In the genomic region with DNA sequence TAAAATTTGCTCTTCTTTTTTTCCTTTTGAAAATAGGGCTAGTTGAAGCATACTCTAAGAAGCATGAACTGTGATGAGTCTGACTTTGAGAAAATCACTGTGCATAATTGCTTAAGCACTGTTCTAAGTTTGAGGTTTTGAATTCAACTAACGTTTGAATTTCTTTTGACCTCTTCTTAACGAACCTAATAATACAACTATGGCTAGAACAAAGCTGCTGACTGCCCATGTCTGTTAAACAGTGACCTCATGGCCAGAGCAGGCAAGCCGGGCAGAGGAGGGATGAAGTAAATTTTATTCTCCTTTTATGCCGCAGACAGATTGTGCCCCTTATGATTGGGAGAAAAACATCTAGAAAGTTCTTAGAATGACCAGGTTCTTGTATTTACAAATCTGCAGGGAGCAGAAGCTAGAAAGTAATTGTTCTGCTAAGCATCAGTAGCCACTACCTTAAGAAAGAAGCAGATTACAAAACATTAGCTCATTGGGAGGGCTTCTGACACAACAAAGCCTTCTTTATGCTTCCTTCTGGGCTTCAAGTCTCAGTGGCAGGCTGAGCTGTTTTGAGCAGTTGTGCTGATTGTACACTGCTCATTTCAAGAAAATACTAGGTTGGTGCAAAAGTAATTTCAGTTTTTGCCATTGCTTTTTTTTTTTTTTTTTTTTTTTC, we compare ENCODE assay signal across 18 cellular contexts.
DNase-seq lines count a peak whose midpoint lies in the region; ATAC-seq and TF ChIP-seq lines count a peak whose summit lies in the region.
"Had no signal": no experiment of that assay in that cellular context is flagged by ENCODE, and none has a peak within 500 bp of the region (broad histone marks: within the 10 kb centered on the region; RNA-seq: fewer than 3 reads in every experiment).

No MANE protein-coding gene starts in this region.

- peak overlapping the region; percentile 62 to 78 for H3K27ac ChIP-seq in thoracic aorta
- H3K27ac ChIP-seq: gastrocnemius medialis, HL-60, right lobe of liver, SK-N-MC had no signal

- no peaks in the 10 kb centered on the region for H3K27me3 ChIP-seq in thoracic aorta (replicated peaks; ENCODE audit: insufficient read depth)
- H3K27me3 ChIP-seq: gastrocnemius medialis, right lobe of liver had no signal

- no peaks in the 10 kb centered on the region for H3K9me3 ChIP-seq in thoracic aorta
- H3K9me3 ChIP-seq: gastrocnemius medialis, right lobe of liver had no signal

- H3K27me3 Mint-ChIP-seq in chondrocyte (ENCODE audit: low read depth) = no peaks in the 10 kb centered on the region

- peaks cover 25% of the 10 kb centered on the region for H3K4me1 Mint-ChIP-seq in chondrocyte (ENCODE audit: low read depth)

- H3K4me1 ChIP-seq in thoracic aorta (ENCODE audit: control insufficient read depth in 1 of 2, low read depth in 2 of 2) = peaks cover 11 to 59% of the 10 kb centered on the region in 2 donors
- H3K4me1 ChIP-seq: gastrocnemius medialis, right lobe of liver had no signal

- peaks cover 13% of the 10 kb centered on the region for H3K36me3 ChIP-seq in thoracic aorta
- H3K36me3 ChIP-seq: gastrocnemius medialis, right lobe of liver had no signal

- no peaks in the 10 kb centered on the region for H3K9me3 Mint-ChIP-seq in chondrocyte (ENCODE audit: low read depth)

- DNase-seq in SKM-1 treated with dmso at 0.1 percent for 144 hours (lab: John Stamatoyannopoulos, UW; ENCODE audit: unreplicated experiment) (peak; percentile 11), SKM-1 (lab: John Stamatoyannopoulos, UW; ENCODE audit: unreplicated experiment) (no peak), chondrocyte (ENCODE audit: low spot score) (no peak), islet precursor cell (peak; percentile 56), thoracic aorta (ENCODE audit: low spot score) (no peak), NCI-H524 (lab: John Stamatoyannopoulos, UW) (no peak), G401 (ENCODE audit: low spot score) (no peak)
- DNase-seq: activated CD4-positive, CD25-positive, alpha-beta regulatory T cell treated with anti-CD3 and anti-CD28 coated beads, Interleukin-2, amount 50 U/mL, for 72 hours; cerebellar nuclear complex; DMS79 treated with DMSO at 0.1 percent for 48 hours; gastrocnemius medialis; NCI-H1092 treated with DMSO at 0.1 percent for 48 hours; NCI-H526 treated with DMSO at 0.1 percent for 48 hours; right lobe of liver; trophoblast cell had no signal

- ATAC-seq in thoracic aorta (ENCODE audit: insufficient number of reproducible peaks, low FRiP score, low read depth) (no peak), HG03432 (IDR thresholded peaks at IDR 0.05; ENCODE audit: unreplicated experiment) (no peak)
- ATAC-seq: gastrocnemius medialis, right lobe of liver had no signal

- H3K4me3 Mint-ChIP-seq in chondrocyte (ENCODE audit: unreplicated experiment) = no peak overlapping the region

- no peak for TF ChIP-seq CTCF in chondrocyte (IDR thresholded peaks at IDR 0.05)
- no peak for TF ChIP-seq CTCF in thoracic aorta (IDR thresholded peaks at IDR 0.05)

- in situ Hi-C loops in G401 (cut with HindIII; ENCODE audit: low sequenced_read_pairs) = no loop called here

- H3K27ac Mint-ChIP-seq in chondrocyte (ENCODE audit: unreplicated experiment) = peak overlapping the region; percentile 63

- H3K36me3 Mint-ChIP-seq in chondrocyte (ENCODE audit: low read depth) = peaks cover 16% of the 10 kb centered on the region

- H3K4me3 ChIP-seq in thoracic aorta = no peak overlapping the region
- H3K4me3 ChIP-seq: gastrocnemius medialis, right lobe of liver, SK-N-MC had no signal

Comparison
In these comparisons a context has a peak if more than half of its experiments do, and no peak if none do; other contexts are left out.
1. DNase-seq: peak in SKM-1 treated with dmso at 0.1 percent for 144 hours (single experiment) and islet precursor cell (single experiment); none in SKM-1 (single experiment), chondrocyte (single experiment), thoracic aorta (single experiment), NCI-H524 (0 of 2) and G401 (single experiment).